In the genomic region with DNA sequence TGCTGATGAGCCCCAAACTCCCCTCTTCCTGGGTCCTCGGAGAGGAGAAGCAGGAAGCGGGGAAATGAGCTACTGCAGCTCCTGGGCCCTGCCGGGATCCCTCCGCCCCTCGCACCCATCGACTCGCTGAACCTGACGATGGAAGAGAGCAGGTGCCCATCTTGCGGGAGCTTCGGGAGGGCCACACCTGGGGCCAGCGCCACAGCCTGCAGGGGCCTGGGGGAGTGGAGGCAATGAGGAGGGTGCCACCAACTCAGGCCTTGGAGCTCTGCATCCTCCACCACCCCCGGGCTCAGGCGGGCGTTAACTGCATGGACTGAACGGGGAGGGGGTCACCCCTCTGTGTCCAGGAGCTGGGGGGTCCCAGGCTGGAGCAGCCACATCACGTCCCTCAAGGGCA, we compare ENCODE assay signal across 18 cellular contexts. TPM values are rescaled to one million over a fixed set of nuclear protein-coding genes. Genes with fewer than 3 reads are reported as not detected.
DNase-seq lines count a peak whose midpoint lies in the region; ATAC-seq and TF ChIP-seq lines count a peak whose summit lies in the region.
"Had no signal": no experiment of that assay in that cellular context is flagged by ENCODE, and none has a peak within 500 bp of the region (broad histone marks: within the 10 kb centered on the region; RNA-seq: fewer than 3 reads in every experiment).

No MANE protein-coding gene starts in this region.

- H3K4me3 Mint-ChIP-seq in WTC11 (no peak overlapping the region), neural crest cell (peak overlapping the region; percentile 31)
- no peak overlapping the region for H3K4me3 Mint-ChIP-seq in naive thymus-derived CD4-positive, alpha-beta T cell
- H3K4me3 Mint-ChIP-seq: CD14-positive monocyte; CD4-positive, alpha-beta T cell; CD8-positive, alpha-beta memory T cell; H9 had no signal

- POLR2A ChIA-PET in WTC11 (lab: Charles Lee) = no interaction called here
- POLR2A ChIA-PET in naive thymus-derived CD4-positive, alpha-beta T cell (lab: Charles Lee) = no interaction called here

- no peak overlapping the region for H3K27ac Mint-ChIP-seq in WTC11
- H3K27ac Mint-ChIP-seq in neural crest cell (ENCODE audit: unreplicated experiment) = no peak overlapping the region
- H3K27ac Mint-ChIP-seq in naive thymus-derived CD4-positive, alpha-beta T cell = no peak overlapping the region
- H3K27ac Mint-ChIP-seq: CD14-positive monocyte; CD4-positive, alpha-beta T cell; CD8-positive, alpha-beta memory T cell had no signal

- H3K9me3 Mint-ChIP-seq in WTC11 (no peaks in the 10 kb centered on the region), neural crest cell (no peaks in the 10 kb centered on the region)
- peaks cover 0 to 1% (median 0%) of the 10 kb centered on the region in 11 donors for H3K9me3 Mint-ChIP-seq in naive thymus-derived CD4-positive, alpha-beta T cell
- H3K9me3 Mint-ChIP-seq: CD14-positive monocyte; CD4-positive, alpha-beta T cell; CD8-positive, alpha-beta memory T cell; H9 had no signal

- H3K27ac ChIP-seq in BLaER1 treated with 17β-estradiol and CSF1 and Interleukin-3, amounts not matched to agents 10 nM and 100 nM = peak overlapping the region in 9 of 11 experiments; percentile 4 to 100 (median 98); a peak in 12 of 22 replicates
- H3K27ac ChIP-seq in OCI-LY1 (ENCODE audit: low read depth, low read length, poor library complexity, severe bottlenecking) (peak overlapping the region; percentile 17), WERI-Rb-1 (no peak overlapping the region)
- H3K27ac ChIP-seq in naive thymus-derived CD4-positive, alpha-beta T cell (ENCODE audit: low read depth, low read length) = no peak overlapping the region
- H3K27ac ChIP-seq: GM23248 had no signal

- no peaks in the 10 kb centered on the region for H3K9me2 ChIP-seq in OCI-LY1 (ENCODE audit: low read depth, low read length)

- H4K20me1 ChIP-seq in BLaER1 treated with 17β-estradiol and CSF1 and Interleukin-3, amounts not matched to agents 10 nM and 100 nM = peaks cover 21 to 100% (median 93%) of the 10 kb centered on the region in 11 experiments; a peak in 21 of 22 replicates
- H4K20me1 ChIP-seq in OCI-LY1 (ENCODE audit: insufficient read depth, low read length) = no peaks in the 10 kb centered on the region

- DNase-seq in WTC11 (ENCODE audit: low spot score) (peak; percentile 10), neural crest cell (ENCODE audit: low read depth, low spot score) (no peak), WERI-Rb-1 (no peak), NCI-H748 (lab: John Stamatoyannopoulos, UW; ENCODE audit: unreplicated experiment) (no peak), cerebellar cortex (ENCODE audit: low spot score) (no peak)
- no peak for DNase-seq in naive thymus-derived CD4-positive, alpha-beta T cell
- DNase-seq: CD4-positive, alpha-beta T cell; CD8-positive, alpha-beta memory T cell; DMS 273 treated with DMSO at 0.1 percent for 48 hours; DMS53; DMS79 treated with DMSO at 0.1 percent for 48 hours; GF-D8; GM23248; H9 had no signal

- peak overlapping the region; percentile 12 to 98 (median 95); a peak in 15 of 22 replicates for H3K4me2 ChIP-seq in BLaER1 treated with 17β-estradiol and CSF1 and Interleukin-3, amounts not matched to agents 10 nM and 100 nM
- no peak overlapping the region for H3K4me2 ChIP-seq in OCI-LY1 (ENCODE audit: low read length)

- no peak overlapping the region; a peak in 1 of 20 replicates for H3K4me3 ChIP-seq in BLaER1 treated with 17β-estradiol and CSF1 and Interleukin-3, amounts not matched to agents 10 nM and 100 nM
- H3K4me3 ChIP-seq in OCI-LY1 (ENCODE audit: low read depth, low read length, poor library complexity, severe bottlenecking) (no peak overlapping the region), WERI-Rb-1 (ENCODE audit: low read depth, low read length) (no peak overlapping the region)
- no peak overlapping the region for H3K4me3 ChIP-seq in naive thymus-derived CD4-positive, alpha-beta T cell (ENCODE audit: low read length)
- H3K4me3 ChIP-seq: GM23248 had no signal

- H3K27me3 Mint-ChIP-seq in WTC11 (ENCODE audit: low read depth) = no peaks in the 10 kb centered on the region
- no peaks in the 10 kb centered on the region for H3K27me3 Mint-ChIP-seq in neural crest cell (ENCODE audit: low read depth)
- no peaks in the 10 kb centered on the region for H3K27me3 Mint-ChIP-seq in naive thymus-derived CD4-positive, alpha-beta T cell
- H3K27me3 Mint-ChIP-seq: CD4-positive, alpha-beta T cell; CD8-positive, alpha-beta memory T cell had no signal

- H3K27me3 ChIP-seq in BLaER1 treated with 17β-estradiol and CSF1 and Interleukin-3, amounts not matched to agents 10 nM and 100 nM = no peaks in the 10 kb centered on the region
- H3K27me3 ChIP-seq in OCI-LY1 (ENCODE audit: insufficient read depth, low read length) (no peaks in the 10 kb centered on the region), WERI-Rb-1 (ENCODE audit: insufficient read depth, low read depth, severe bottlenecking) (no peaks in the 10 kb centered on the region)
- H3K27me3 ChIP-seq in naive thymus-derived CD4-positive, alpha-beta T cell (ENCODE audit: control insufficient read depth in 2 of 2, insufficient read depth in 2 of 2, low read length in 2 of 2) = no peaks in the 10 kb centered on the region

- no peaks in the 10 kb centered on the region for H3K9me3 ChIP-seq in BLaER1 treated with 17β-estradiol and CSF1 and Interleukin-3, amounts not matched to agents 10 nM and 100 nM (replicated peaks in 1 of 11)
- H3K9me3 ChIP-seq in OCI-LY1 (ENCODE audit: low read length) (no peaks in the 10 kb centered on the region), WERI-Rb-1 (ENCODE audit: severe bottlenecking) (no peaks in the 10 kb centered on the region)
- no peaks in the 10 kb centered on the region for H3K9me3 ChIP-seq in naive thymus-derived CD4-positive, alpha-beta T cell (ENCODE audit: control insufficient read depth in 2 of 3, low read length in 3 of 3)

- no peaks in the 10 kb centered on the region for H3F3A ChIP-seq in OCI-LY1 (ENCODE audit: insufficient read depth, low read length)

- CTCF ChIA-PET in WTC11 (lab: Charles Lee) = interaction anchor here (0.5 to 1.7 kb wide), 5 partner anchors 39 to 182 kb away, joined by 3 to 9 read pairs (median 3); a partner anchor contains a TSS
- CTCF ChIA-PET in naive thymus-derived CD4-positive, alpha-beta T cell (lab: Charles Lee) = interaction anchor here (1.0 kb wide), 1 partner anchor 29 kb away, joined by 3 read pairs; no protein-coding TSS in a partner anchor

- TF ChIP-seq CTCF in OCI-LY1 (IDR thresholded peaks at IDR 0.05; ENCODE audit: low read length) (no peak), WTC11 (IDR thresholded peaks at IDR 0.05) (no peak), neural crest cell (conservative IDR thresholded peaks at IDR 0.05) (no peak), WERI-Rb-1 (IDR thresholded peaks at IDR 0.05; ENCODE audit: low read depth, low read length) (no peak)

- peaks cover 49 to 88% (median 74%) of the 10 kb centered on the region in 11 experiments for H3K36me3 ChIP-seq in BLaER1 treated with 17β-estradiol and CSF1 and Interleukin-3, amounts not matched to agents 10 nM and 100 nM
- H3K36me3 ChIP-seq in OCI-LY1 (ENCODE audit: insufficient read depth, low read length) = peaks cover 93% of the 10 kb centered on the region
- H3K36me3 ChIP-seq in WERI-Rb-1 = peaks cover 97% of the 10 kb centered on the region
- peaks cover 0 to 82% (median 0%) of the 10 kb centered on the region in 3 experiments for H3K36me3 ChIP-seq in naive thymus-derived CD4-positive, alpha-beta T cell (ENCODE audit: control insufficient read depth in 2 of 3, insufficient read depth in 3 of 3, low read length in 3 of 3)

- peak overlapping the region in 7 of 11 experiments; percentile 12 to 99 (median 42); a peak in 5 of 22 replicates for H3K9ac ChIP-seq in BLaER1 treated with 17β-estradiol and CSF1 and Interleukin-3, amounts not matched to agents 10 nM and 100 nM
- H3K9ac ChIP-seq in OCI-LY1 (ENCODE audit: low read length) = no peak overlapping the region
- H3K9ac ChIP-seq: GM23248 had no signal

- no peak for ATAC-seq in WTC11
- no peak for ATAC-seq in naive thymus-derived CD4-positive, alpha-beta T cell
- ATAC-seq: HCT116 had no signal

- intact Hi-C loops in naive thymus-derived CD4-positive, alpha-beta T cell (cut with micrococcal nuclease) = no loop called here

- peaks cover 71% of the 10 kb centered on the region for H3K79me2 ChIP-seq in OCI-LY1 (ENCODE audit: insufficient read depth, low read length)

- H3K4me1 Mint-ChIP-seq in WTC11 (peaks cover 6% of the 10 kb centered on the region), neural crest cell (no peaks in the 10 kb centered on the region)
- H3K4me1 Mint-ChIP-seq in naive thymus-derived CD4-positive, alpha-beta T cell = peaks cover 2 to 12% (median 8%) of the 10 kb centered on the region in 7 donors
- H3K4me1 Mint-ChIP-seq: CD14-positive monocyte had no signal

- peaks cover 62 to 78% (median 66%) of the 10 kb centered on the region in 10 experiments for H3K4me1 ChIP-seq in BLaER1 treated with 17β-estradiol and CSF1 and Interleukin-3, amounts not matched to agents 10 nM and 100 nM
- H3K4me1 ChIP-seq in OCI-LY1 (ENCODE audit: insufficient read depth, low read length, severe bottlenecking) = peaks cover 44% of the 10 kb centered on the region
- H3K4me1 ChIP-seq in naive thymus-derived CD4-positive, alpha-beta T cell (ENCODE audit: control insufficient read depth in 2 of 2, insufficient read depth in 2 of 2, low read length in 2 of 2) = no peaks in the 10 kb centered on the region

- H2AFZ ChIP-seq in OCI-LY1 (ENCODE audit: low read length) = no peak overlapping the region
- H2AFZ ChIP-seq: GM23248 had no signal

- H3K36me3 Mint-ChIP-seq in WTC11 (peaks cover 48% of the 10 kb centered on the region), neural crest cell (ENCODE audit: low read depth) (peaks cover 8% of the 10 kb centered on the region)
- peaks cover 3 to 18% (median 4%) of the 10 kb centered on the region in 5 donors for H3K36me3 Mint-ChIP-seq in naive thymus-derived CD4-positive, alpha-beta T cell

TF ChIP-seq in WTC11, 78 proteins besides CTCF, POLR2A, EP300 and RAD21 (continues in another document):
- TF ChIP-seq TEAD1 (CRISPR knock-in tag; IDR thresholded peaks at IDR 0.05) = no peak

RNA-seq across cellular contexts. Expression of a gene that starts 8.3 kb away (rescaled TPM):
- total RNA-seq in WTC11 (2021) (323 to 350 TPM (median 324 TPM) in 3 replicates), neural crest cell (348 and 354 TPM in 2 replicates)
- 10 to 100 TPM; 66.6 to 83.6 (median 78.3) TPM for total RNA-seq in naive thymus-derived CD4-positive, alpha-beta T cell
- 10 to 100 TPM in 1 of 2 donors, 1 to 10 TPM in 1; 5.8 to 15.6 TPM for polyA plus RNA-seq in naive thymus-derived CD4-positive, alpha-beta T cell

RNA-seq across cellular contexts. Expression of a gene that starts 38.8 kb away (rescaled TPM):
- total RNA-seq in WTC11 (2021) (195 to 198 TPM (median 196 TPM) in 3 replicates), neural crest cell (149 and 165 TPM in 2 replicates)
- total RNA-seq in naive thymus-derived CD4-positive, alpha-beta T cell = 100 to 1,000 TPM in 4 of 5 experiments, 10 to 100 TPM in 1; 94.3 to 170 (median 123) TPM
- 100 to 1,000 TPM; 292 to 606 TPM for polyA plus RNA-seq in naive thymus-derived CD4-positive, alpha-beta T cell

RNA-seq across cellular contexts. Expression of a gene that starts 51.4 kb away (rescaled TPM):
- total RNA-seq in WTC11 (2021) (90.2 to 94.8 TPM (median 93.2 TPM) in 3 replicates), neural crest cell (157 and 168 TPM in 2 replicates)
- 10 to 100 TPM; 50.1 to 87.8 (median 64.6) TPM for total RNA-seq in naive thymus-derived CD4-positive, alpha-beta T cell
- polyA plus RNA-seq in naive thymus-derived CD4-positive, alpha-beta T cell = 10 to 100 TPM in 1 of 2 donors, 1 to 10 TPM in 1; 9.1 to 23.1 TPM

Comparison
In these comparisons a context has a peak if more than half of its experiments do, and no peak if none do; other contexts are left out.
1. H3K27ac ChIP-seq: peak in BLaER1 treated with 17β-estradiol and CSF1 and Interleukin-3, amounts not matched to agents 10 nM and 100 nM (9 of 11) and OCI-LY1 (single experiment); none in WERI-Rb-1 (single experiment) and naive thymus-derived CD4-positive, alpha-beta T cell (single experiment).